Comparison of ENCODE assay signal across 16 cellular contexts in genomic region chr19:883661-884211, GRCh38. TPM values are rescaled to one million over a fixed set of nuclear protein-coding genes. Genes with fewer than 3 reads are reported as not detected.
DNase-seq lines count a peak whose midpoint lies in the region; ATAC-seq and TF ChIP-seq lines count a peak whose summit lies in the region.
"Had no signal": no experiment of that assay in that cellular context is flagged by ENCODE, and none has a peak within 500 bp of the region (broad histone marks: within the 10 kb centered on the region; RNA-seq: fewer than 3 reads in every experiment).

No MANE protein-coding gene starts in this region.

- intact Hi-C loops in Calu3 (cut with micrococcal nuclease; ENCODE audit: unreplicated experiment), result no loop called here

- H3K79me2 ChIP-seq in hepatocyte, result no peaks in the 10 kb centered on the region

- no peak overlapping the region for H2AFZ ChIP-seq in hepatocyte

- no peaks in the 10 kb centered on the region for H3K9me3 ChIP-seq in hepatocyte (ENCODE audit: low read depth)
- H3K9me3 ChIP-seq: BLaER1, MG63, SK-N-SH had no signal

- no peak overlapping the region for H3K27ac ChIP-seq in hepatocyte
- H3K27ac ChIP-seq: BLaER1 had no signal

- H3K4me1 ChIP-seq in hepatocyte (ENCODE audit: insufficient read depth), result no peaks in the 10 kb centered on the region
- H3K4me1 ChIP-seq: BLaER1 had no signal

- no peaks in the 10 kb centered on the region for H3K9me2 ChIP-seq in hepatocyte (replicated peaks; ENCODE audit: insufficient read depth)
- H3K9me2 ChIP-seq: SK-N-SH had no signal

- no peak overlapping the region for H3K4me3 ChIP-seq in hepatocyte
- H3K4me3 ChIP-seq: BLaER1, MG63 had no signal

- H3K4me1 Mint-ChIP-seq in Calu3 (ENCODE audit: low read depth, unreplicated experiment), result no peaks in the 10 kb centered on the region

- peaks cover 43% of the 10 kb centered on the region for H3K36me3 Mint-ChIP-seq in Calu3 (ENCODE audit: insufficient read depth, unreplicated experiment)

- no peak overlapping the region for H3K4me2 ChIP-seq in hepatocyte
- H3K4me2 ChIP-seq: BLaER1, SK-N-SH had no signal

- CTCF ChIA-PET in Calu3 (lab: Charles Lee), result interaction anchor here (0.6 kb wide), 1 partner anchor 31 kb away, joined by 3 read pairs; no protein-coding TSS in a partner anchor

- ATAC-seq in GM18858 (IDR thresholded peaks at IDR 0.05; ENCODE audit: unreplicated experiment) (no peak), GM21717 (IDR thresholded peaks at IDR 0.05; ENCODE audit: unreplicated experiment) (no peak)
- ATAC-seq: stimulated activated naive B cell treated with anti-CD40 and anti-IgM and Interleukin-4, amounts not matched to agents 10 μg/mL and 1 μg/mL and 100 μg/mL, for 72 hours had no signal

- no peaks in the 10 kb centered on the region for H3K36me3 ChIP-seq in hepatocyte (replicated peaks; ENCODE audit: insufficient read depth, low read depth)

- 85% methylated on average over 22 of the region's 22 CpGs for WGBS in hepatocyte (ENCODE audit: low lambda C conversion rate, missing lambda C conversion rate)

- H3K27ac Mint-ChIP-seq in Calu3 (ENCODE audit: unreplicated experiment), result no peak overlapping the region
- H3K27ac Mint-ChIP-seq: HFFc6; stimulated activated naive B cell treated with anti-CD40 and anti-IgM and Interleukin-4, amounts not matched to agents 10 μg/mL and 1 μg/mL and 100 μg/mL, for 72 hours had no signal

- TF ChIP-seq CTCF in Calu3 (IDR thresholded peaks at IDR 0.05; ENCODE audit: unreplicated experiment) (peak; percentile 34), hepatocyte (IDR thresholded peaks at IDR 0.05; ENCODE audit: poor library complexity) (peak; percentile 8)

- H4K20me1 ChIP-seq in hepatocyte (ENCODE audit: insufficient read depth, poor library complexity, severe bottlenecking), result no peaks in the 10 kb centered on the region

- no peak overlapping the region for H3K4me3 Mint-ChIP-seq in Calu3 (ENCODE audit: low read depth, unreplicated experiment)
- H3K4me3 Mint-ChIP-seq: HFFc6 had no signal

- H3K27me3 Mint-ChIP-seq in Calu3 (ENCODE audit: unreplicated experiment), result no peaks in the 10 kb centered on the region
- H3K27me3 Mint-ChIP-seq: stimulated activated naive B cell treated with anti-CD40 and anti-IgM and Interleukin-4, amounts not matched to agents 10 μg/mL and 1 μg/mL and 100 μg/mL, for 72 hours had no signal

- no peaks in the 10 kb centered on the region for H3K27me3 ChIP-seq in hepatocyte
- H3K27me3 ChIP-seq: BLaER1, MG63 had no signal

- DNase-seq in Calu3 (peak; percentile 88), NCI-H2107 treated with DMSO at 0.1 percent for 48 hours (lab: John Stamatoyannopoulos, UW; ENCODE audit: unreplicated experiment) (peak; percentile 49), hepatocyte (ENCODE audit: low spot score) (peak; percentile 63), inferior parietal cortex (ENCODE audit: extremely low spot score) (no peak)
- DNase-seq: activated CD4-positive, alpha-beta T cell treated with anti-CD3 and anti-CD28 coated beads for 4 hours; activated naive CD4-positive, alpha-beta T cell; central memory CD4-positive, alpha-beta T cell; HFFc6; kidney glomerular epithelial cell; MG63; NCI-H526; SK-N-SH; stimulated activated naive B cell treated with anti-CD40 and anti-IgM and Interleukin-4, amounts not matched to agents 10 μg/mL and 1 μg/mL and 100 μg/mL, for 72 hours had no signal

- no TSS peak for BruUV-seq in Calu3 (replicated peaks; lab: Mats Ljungman, UMichigan)

- no peaks in the 10 kb centered on the region for H3K9me3 Mint-ChIP-seq in Calu3 (ENCODE audit: low read depth, unreplicated experiment)
- H3K9me3 Mint-ChIP-seq: HFFc6; stimulated activated naive B cell treated with anti-CD40 and anti-IgM and Interleukin-4, amounts not matched to agents 10 μg/mL and 1 μg/mL and 100 μg/mL, for 72 hours had no signal

RNA-seq across cellular contexts. Expression of gene MED16, which starts 9.3 kb away (rescaled TPM):
- total RNA-seq in Calu3 (2022) (21.4 and 22.4 TPM in 2 replicates), hepatocyte (24.4 and 32.1 TPM in 2 replicates)
- polyA plus RNA-seq in hepatocyte, result 80.9 and 111 TPM in 2 replicates

RNA-seq across cellular contexts. Expression of gene RNU6-9, which starts 9.5 kb away (rescaled TPM):
- total RNA-seq in Calu3 (2022) (not detected in 2 replicates), hepatocyte (not detected in 2 replicates)
- polyA plus RNA-seq in hepatocyte, result not detected in 2 replicates
- total RNA-seq: HFFc6 had no signal
- polyA plus RNA-seq: SK-N-SH had no signal

RNA-seq across cellular contexts. Expression of gene CFD, which starts 24.3 kb away (rescaled TPM):
- 2.3 and 3.9 TPM in 2 replicates for total RNA-seq in Calu3 (2022)
- 3.3 and 9.0 TPM in 2 replicates for total RNA-seq in hepatocyte
- 8.2 and 11.2 TPM in 2 replicates for polyA plus RNA-seq in hepatocyte

RNA-seq across cellular contexts. Expression of gene R3HDM4, which starts 29.3 kb away (rescaled TPM):
- total RNA-seq in Calu3 (2022) (54.0 and 55.5 TPM in 2 replicates), hepatocyte (42.2 and 44.1 TPM in 2 replicates)
- polyA plus RNA-seq in hepatocyte, result 86.6 and 88.2 TPM in 2 replicates

RNA-seq across cellular contexts. Expression of gene ELANE, which starts 31.6 kb away (rescaled TPM):
- not detected in 2 replicates for total RNA-seq in Calu3 (2022)
- total RNA-seq in hepatocyte, result 0.83 and 1.2 TPM in 2 replicates
- polyA plus RNA-seq in hepatocyte, result 0.81 and 3.0 TPM in 2 replicates
- polyA plus RNA-seq: SK-N-SH had no signal
